ENCODE assay signal across 8 cellular contexts in the genomic region with DNA sequence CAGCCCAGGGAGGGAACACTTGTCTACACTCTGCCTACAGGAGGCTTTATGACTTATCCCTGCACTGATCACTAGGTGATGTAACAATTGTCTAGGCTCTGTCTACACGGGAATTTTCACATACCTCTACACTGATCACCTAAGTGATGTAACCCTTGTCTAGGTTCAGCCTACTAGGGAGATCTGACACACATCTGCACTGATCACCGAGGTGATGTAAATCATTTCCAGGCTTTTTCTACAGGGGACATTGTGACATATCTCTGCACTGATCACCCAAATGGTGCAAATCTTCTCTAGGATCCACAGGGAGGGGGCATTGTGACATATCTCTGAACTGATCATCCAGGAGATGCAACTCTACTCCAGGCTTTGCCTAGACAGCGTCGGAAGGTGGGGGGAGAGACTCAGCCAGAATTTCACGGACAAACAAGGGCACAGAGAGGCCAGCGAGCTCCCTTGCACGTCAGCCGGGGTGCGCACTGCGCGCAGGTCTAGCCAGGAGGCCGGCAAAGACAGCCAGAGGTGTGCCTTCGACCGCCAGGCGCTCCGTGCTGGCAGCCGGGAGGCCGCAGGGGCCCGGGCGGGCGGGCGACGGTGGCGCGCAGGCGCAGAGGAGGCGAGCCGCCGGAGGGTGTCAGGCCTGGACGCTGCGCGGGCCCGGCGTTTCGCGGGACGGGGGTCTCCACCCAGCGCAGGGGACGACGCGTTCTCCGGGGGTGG. TPM values are rescaled to one million over a fixed set of nuclear protein-coding genes. Genes with fewer than 3 reads are reported as not detected.
A peak's percentile ranks its signal among the peaks of the same experiment; 100 is the strongest.
DNase-seq lines count a peak whose midpoint lies in the region; ATAC-seq and TF ChIP-seq lines count a peak whose summit lies in the region.

No MANE protein-coding gene starts in this region.

- intact Hi-C loops in activated naive CD4-positive, alpha-beta T cell treated with anti-CD3 and anti-CD28 coated beads for 36 hours (cut with micrococcal nuclease): loop anchor here (2.0 to 5.0 kb wide), 8 partner anchors 47 to 719 kb away; a partner anchor contains a TSS
- intact Hi-C loops in heart right ventricle (cut with DNase I): no loop called here

- TF ChIP-seq CTCF in MM.1S (IDR thresholded peaks at IDR 0.05; ENCODE audit: low read length): no peak
- peak in 2 of 9 donors; percentile 8 to 25 for TF ChIP-seq CTCF in heart right ventricle (IDR thresholded peaks at IDR 0.05)
- no peak for TF ChIP-seq CTCF in retinal pigment epithelial cell (conservative IDR thresholded peaks at IDR 0.05; ENCODE audit: low read depth, low read length)

- peaks cover 4% of the 10 kb centered on the region for H3K36me3 Mint-ChIP-seq in activated naive CD4-positive, alpha-beta T cell treated with anti-CD3 and anti-CD28 coated beads for 36 hours (ENCODE audit: low read depth)

- DNase-seq in G401 (ENCODE audit: low spot score): peak; percentile 63
- peak; percentile 78 for DNase-seq in MM.1S
- peak; percentile 69 for DNase-seq in activated naive CD4-positive, alpha-beta T cell treated with anti-CD3 and anti-CD28 coated beads for 36 hours
- DNase-seq in heart right ventricle: peak; percentile 50 to 77
- no peak for DNase-seq in retinal pigment epithelial cell (ENCODE audit: low read depth)
- DNase-seq in DMS114 treated with DMSO at 0.1 percent for 48 hours (lab: John Stamatoyannopoulos, UW; ENCODE audit: unreplicated experiment): no peak
- no peak for DNase-seq in NCI-H1092 treated with DMSO at 0.1 percent for 48 hours (lab: John Stamatoyannopoulos, UW)

- no peaks in the 10 kb centered on the region for H3F3A ChIP-seq in MM.1S (ENCODE audit: insufficient read depth, low read length)

- peaks cover 16% of the 10 kb centered on the region for H3K4me1 Mint-ChIP-seq in activated naive CD4-positive, alpha-beta T cell treated with anti-CD3 and anti-CD28 coated beads for 36 hours (ENCODE audit: low read depth)

- H3K9me2 ChIP-seq in MM.1S (replicated peaks; ENCODE audit: insufficient read depth, low read length): no peaks in the 10 kb centered on the region

- ATAC-seq in heart right ventricle (peak in 4 of 8 donors; percentile 11 to 34 (median 26)), GM21786 (IDR thresholded peaks at IDR 0.05; ENCODE audit: unreplicated experiment) (no peak)

- H3K9ac ChIP-seq in MM.1S (ENCODE audit: low read length): peak overlapping the region; percentile 62; the same call in 1 of the 2 replicates

- peaks cover 23% of the 10 kb centered on the region for H3K9me3 Mint-ChIP-seq in activated naive CD4-positive, alpha-beta T cell treated with anti-CD3 and anti-CD28 coated beads for 36 hours

- peak overlapping the region; percentile 96 for H3K27ac Mint-ChIP-seq in activated naive CD4-positive, alpha-beta T cell treated with anti-CD3 and anti-CD28 coated beads for 36 hours

- no peaks in the 10 kb centered on the region for H3K79me2 ChIP-seq in MM.1S (ENCODE audit: low read length)

- H3K9me3 ChIP-seq in MM.1S (replicated peaks; ENCODE audit: insufficient read depth, low read length) (no peaks in the 10 kb centered on the region), heart right ventricle (peaks cover 0 to 3% (median 0%) of the 10 kb centered on the region in 11 donors)

- H3K27me3 ChIP-seq in MM.1S (replicated peaks; ENCODE audit: insufficient read depth, low read length): no peaks in the 10 kb centered on the region
- peaks cover 0 to 13% (median 3%) of the 10 kb centered on the region in 7 donors for H3K27me3 ChIP-seq in heart right ventricle

- H3K4me3 Mint-ChIP-seq in activated naive CD4-positive, alpha-beta T cell treated with anti-CD3 and anti-CD28 coated beads for 36 hours: peak overlapping the region; percentile 84

- CTCF ChIA-PET in activated naive CD4-positive, alpha-beta T cell treated with anti-CD3 and anti-CD28 coated beads for 36 hours (lab: Charles Lee): no interaction called here

- H4K20me1 ChIP-seq in MM.1S (ENCODE audit: insufficient read depth, low read length): no peaks in the 10 kb centered on the region

- H3K4me2 ChIP-seq in MM.1S (ENCODE audit: low read depth, low read length): peak overlapping the region; percentile 74

- WGBS in heart right ventricle, 2 donors: 18 to 27% methylated on average over 38 to 42 of the region's 42 CpGs

- H3K4me3 ChIP-seq in MM.1S (ENCODE audit: low read length) (peak overlapping the region; percentile 57), heart right ventricle (peak overlapping the region in 9 of 10 donors; percentile 22 to 51 (median 40)), retinal pigment epithelial cell (ENCODE audit: low read length) (peak overlapping the region; percentile 40)

- H3K27ac ChIP-seq in MM.1S (ENCODE audit: low read length) (peak overlapping the region; percentile 45; the same call in 1 of the 2 replicates), heart right ventricle (peak overlapping the region in 6 of 10 donors; percentile 35 to 71 (median 66))

- in situ Hi-C loops in G401 (cut with HindIII; ENCODE audit: low sequenced_read_pairs): no loop called here

- H3K27me3 Mint-ChIP-seq in activated naive CD4-positive, alpha-beta T cell treated with anti-CD3 and anti-CD28 coated beads for 36 hours (ENCODE audit: low read depth): no peaks in the 10 kb centered on the region

- H3K4me1 ChIP-seq in MM.1S (ENCODE audit: low read length) (0 out of 2 replicates have a peak, but pooled peaks cover 8% of the 10 kb centered on the region), heart right ventricle (peaks cover 0 to 5% (median 0%) of the 10 kb centered on the region in 9 donors)

- no peaks in the 10 kb centered on the region for H3K36me3 ChIP-seq in MM.1S (replicated peaks; ENCODE audit: insufficient read depth, low read length)
- no peaks in the 10 kb centered on the region for H3K36me3 ChIP-seq in heart right ventricle

- H2AFZ ChIP-seq in MM.1S (ENCODE audit: low read length): peak overlapping the region; percentile 74

RNA-seq across cellular contexts. Expression of a gene that starts 46.9 kb away (rescaled TPM):
- total RNA-seq in G401 (2014; rRNA removed; shearing (Covaris generic)): 13.2 and 28.7 TPM in 2 replicates
- total RNA-seq in activated naive CD4-positive, alpha-beta T cell treated with anti-CD3 and anti-CD28 coated beads for 36 hours: 10 to 100 TPM; 90.0 to 96.6 TPM
- 10 to 100 TPM; 45.5 to 53.3 (median 49.9) TPM for total RNA-seq in heart right ventricle
- polyA plus RNA-seq in heart right ventricle: 10 to 100 TPM; 15.3 to 26.2 TPM

Comparison
In these comparisons a context has a peak if more than half of its experiments do, and no peak if none do; other contexts are left out.
1. DNase-seq: peak in G401 (single experiment), MM.1S (single experiment), activated naive CD4-positive, alpha-beta T cell treated with anti-CD3 and anti-CD28 coated beads for 36 hours (single experiment) and heart right ventricle (2 of 2); none in retinal pigment epithelial cell (single experiment), DMS114 treated with DMSO at 0.1 percent for 48 hours (single experiment) and NCI-H1092 treated with DMSO at 0.1 percent for 48 hours (single experiment).
2. Peak in every context shown above with its lines, with median percentiles within 50 percentile points of each other: H3K4me3 ChIP-seq.